In genomic region chr18:76379226-76380126, GRCh38 we compare ENCODE assay signal across 19 cellular contexts.
"Had no signal": no experiment of that assay in that cellular context is flagged by ENCODE, and none has a peak within 500 bp of the region (broad histone marks: within the 10 kb centered on the region; RNA-seq: fewer than 3 reads in every experiment).

No MANE protein-coding gene starts in this region.

- H3K27ac ChIP-seq: ascending aorta, coronary artery, foreskin keratinocyte, left lung, upper lobe of right lung, VCaP had no signal

- H3K27ac Mint-ChIP-seq: activated CD4-positive, alpha-beta T cell treated with anti-CD3 and anti-CD28 coated beads, Interleukin-2, amount 10 ng/mL, durations not matched to agents 7 days and 5 days; activated CD8-positive, alpha-beta memory T cell treated with anti-CD3 and anti-CD28 coated beads, Interleukin-2, amount 10 ng/mL, durations not matched to agents 7 days and 5 days; activated CD8-positive, alpha-beta T cell treated with anti-CD3 and anti-CD28 coated beads for 36 hours; activated naive CD4-positive, alpha-beta T cell treated with anti-CD3 and anti-CD28 coated beads, Interleukin-2, amount 50 U/mL, for 24 hours had no signal

- H3K4me3 ChIP-seq: ascending aorta, coronary artery, left lung, upper lobe of right lung had no signal

- DNase-seq: activated CD4-positive, alpha-beta T cell treated with anti-CD3 and anti-CD28 coated beads, Interleukin-2, amount 10 ng/mL, durations not matched to agents 7 days and 5 days; activated CD8-positive, alpha-beta memory T cell treated with anti-CD3 and anti-CD28 coated beads, Interleukin-2, amount 10 ng/mL, durations not matched to agents 7 days and 5 days; activated CD8-positive, alpha-beta T cell treated with anti-CD3 and anti-CD28 coated beads for 36 hours; activated effector memory CD4-positive, alpha-beta T cell treated with anti-CD3 and anti-CD28 coated beads, Interleukin-2, amount 50 U/mL, for 16 hours; activated T-cell treated with anti-CD3 and anti-CD28 coated beads for 4 hours; foreskin keratinocyte; kidney; occipital lobe; stimulated activated CD4-positive, alpha-beta T cell treated with anti-CD3 and anti-CD28 coated beads, Interleukin-4, amount 100 ng/mL, for 24 hours; stimulated activated naive CD4-positive, alpha-beta T cell treated with Interleukin-2 at 50 U/mL for 16 hours; upper lobe of right lung had no signal

- H3K27me3 Mint-ChIP-seq: activated CD4-positive, alpha-beta T cell treated with anti-CD3 and anti-CD28 coated beads, Interleukin-2, amount 10 ng/mL, durations not matched to agents 7 days and 5 days; activated CD8-positive, alpha-beta T cell treated with anti-CD3 and anti-CD28 coated beads for 36 hours; activated naive CD4-positive, alpha-beta T cell treated with anti-CD3 and anti-CD28 coated beads, Interleukin-2, amount 50 U/mL, for 24 hours; natural killer cell treated with Interleukin-12 subunit alpha and Interleukin-12 subunit beta and Interleukin-15 and Interleukin-18, amount 100 ng/mL, for 72 hours had no signal

- H3K9me3 ChIP-seq: ascending aorta, left lung, upper lobe of right lung had no signal

- H3K27me3 ChIP-seq: ascending aorta, foreskin keratinocyte, left lung, upper lobe of right lung had no signal

- ATAC-seq: activated CD4-positive, CD25-positive, alpha-beta regulatory T cell treated with anti-CD3 and anti-CD28 coated beads, Interleukin-2, amount 50 U/mL, for 24 hours; activated CD8-positive, alpha-beta memory T cell treated with anti-CD3 and anti-CD28 coated beads, Interleukin-2, amount 10 ng/mL, durations not matched to agents 7 days and 5 days; activated CD8-positive, alpha-beta T cell treated with anti-CD3 and anti-CD28 coated beads for 36 hours; foreskin keratinocyte; left lung; natural killer cell treated with Interleukin-12 subunit alpha and Interleukin-12 subunit beta and Interleukin-15 and Interleukin-18, amount 100 ng/mL, for 72 hours; SK-N-SH treated with all-trans-retinoic acid at 6 μM for 48 hours; upper lobe of right lung had no signal

- H3K4me1 ChIP-seq: ascending aorta, foreskin keratinocyte, upper lobe of right lung had no signal

- H3K4me3 Mint-ChIP-seq: activated CD4-positive, alpha-beta T cell treated with anti-CD3 and anti-CD28 coated beads, Interleukin-2, amount 10 ng/mL, durations not matched to agents 7 days and 5 days; activated CD8-positive, alpha-beta memory T cell treated with anti-CD3 and anti-CD28 coated beads, Interleukin-2, amount 10 ng/mL, durations not matched to agents 7 days and 5 days; activated CD8-positive, alpha-beta T cell treated with anti-CD3 and anti-CD28 coated beads for 36 hours; activated naive CD4-positive, alpha-beta T cell treated with anti-CD3 and anti-CD28 coated beads, Interleukin-2, amount 50 U/mL, for 24 hours; natural killer cell treated with Interleukin-12 subunit alpha and Interleukin-12 subunit beta and Interleukin-15 and Interleukin-18, amount 100 ng/mL, for 72 hours had no signal
